In the genomic region with DNA sequence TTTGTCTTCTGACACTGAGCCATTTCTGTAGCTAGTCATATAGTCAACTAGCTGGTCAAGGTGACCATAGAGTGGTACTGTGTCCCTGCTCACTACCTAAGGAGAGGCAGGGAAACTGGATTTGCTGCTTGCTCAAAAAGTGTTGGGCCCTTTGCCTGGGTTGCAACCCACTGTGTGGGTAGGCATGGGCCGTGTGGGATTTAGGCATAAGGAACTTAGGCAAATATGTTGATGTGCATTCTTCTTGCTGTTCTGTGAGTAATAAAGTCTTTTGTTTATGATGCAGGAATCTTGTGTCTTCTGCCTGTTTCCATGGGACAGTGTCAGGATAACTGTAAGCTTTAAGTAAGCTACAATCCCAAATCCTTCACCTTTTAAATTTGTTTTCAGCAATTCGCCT, we compare ENCODE assay signal across 17 cellular contexts. TPM values are rescaled to one million over a fixed set of nuclear protein-coding genes. Genes with fewer than 3 reads are reported as not detected.
DNase-seq lines count a peak whose midpoint lies in the region; ATAC-seq, FAIRE-seq and TF ChIP-seq lines count a peak whose summit lies in the region.
"Had no signal": no experiment of that assay in that cellular context is flagged by ENCODE, and none has a peak within 500 bp of the region (broad histone marks: within the 10 kb centered on the region; RNA-seq: fewer than 3 reads in every experiment).

No MANE protein-coding gene starts in this region.

- H3K9me3 ChIP-seq in H1 (ENCODE audit: insufficient read depth in 2 of 2, low read depth in 1 of 2, low read length in 1 of 2), result no peaks in the 10 kb centered on the region
- H3K9me3 ChIP-seq in PC-9 (ENCODE audit: insufficient read depth, low read depth), result no peaks in the 10 kb centered on the region

- intact Hi-C loops in PC-9 (cut with micrococcal nuclease; ENCODE audit: unreplicated experiment), result no loop called here

- H2AFZ ChIP-seq in GM23338 (peak overlapping the region; percentile 84), H1 (ENCODE audit: low read length) (peak overlapping the region; percentile 78; the same call in 1 of the 2 replicates), PC-9 (no peak overlapping the region)

- TF ChIP-seq EP300 in H1 (IDR thresholded peaks at IDR 0.05; ENCODE audit: borderline replicate concordance in 1 of 2, low read depth in 2 of 2, low read length in 2 of 2), result no peak

- peak; percentile 43 for ATAC-seq in GM23338

- H3K27me3 ChIP-seq in GM23338 (ENCODE audit: insufficient read depth), result no peaks in the 10 kb centered on the region
- H3K27me3 ChIP-seq in HL-60 (ENCODE audit: insufficient read depth, poor library complexity, severe bottlenecking), result no peaks in the 10 kb centered on the region
- no peaks in the 10 kb centered on the region for H3K27me3 ChIP-seq in H1 (replicated peaks in 1 of 4; ENCODE audit: control insufficient read depth in 3 of 4, extremely low read depth in 1 of 4, insufficient read depth in 3 of 4, low read length in 3 of 4)
- no peaks in the 10 kb centered on the region for H3K27me3 ChIP-seq in PC-9 (ENCODE audit: insufficient read depth, low read depth)

- H4K8ac ChIP-seq in H1 (ENCODE audit: extremely low read depth, insufficient read depth, low read length), result no peak overlapping the region

- POLR2A ChIA-PET in H1 (lab: Charles Lee; ENCODE audit: partially characterized antibody), result no interaction called here
- POLR2A ChIA-PET in RWPE1 (lab: Yijun Ruan, JAX; ENCODE audit: low non-redundant PET), result interaction anchor here (0.6 kb wide), 1 partner anchor 168 kb away, joined by 8 read pairs; no protein-coding TSS in a partner anchor
- POLR2A ChIA-PET in PC-9 (lab: Charles Lee; ENCODE audit: unreplicated experiment), result interaction anchor here (0.5 kb wide), 1 partner anchor 28 kb away, joined by 4 read pairs; no protein-coding TSS in a partner anchor

- no peak overlapping the region for H2BK5ac ChIP-seq in H1 (ENCODE audit: low read depth, low read length)

- no peaks in the 10 kb centered on the region for H3K79me2 ChIP-seq in GM23338 (replicated peaks; ENCODE audit: insufficient read depth)
- H3K79me2 ChIP-seq in H1 (ENCODE audit: control insufficient read depth in 1 of 2, insufficient read depth in 2 of 2, low read length in 2 of 2), result no peaks in the 10 kb centered on the region
- H3K79me2 ChIP-seq in PC-9 (ENCODE audit: low read depth), result no peaks in the 10 kb centered on the region

- CTCF ChIA-PET in H1 (lab: Charles Lee; ENCODE audit: partially characterized antibody), result interaction anchor here (1.3 to 2.1 kb wide), 6 partner anchors 22 to 148 kb away, joined by 4 to 9 read pairs (median 4); a partner anchor contains a TSS
- CTCF ChIA-PET in RWPE1 (lab: Yijun Ruan, JAX), result interaction anchor here (0.9 to 1.3 kb wide), 2 partner anchors 22 to 127 kb away, joined by 3 to 7 read pairs; no protein-coding TSS in a partner anchor
- CTCF ChIA-PET in PC-9 (lab: Charles Lee), result no interaction called here

- H4K91ac ChIP-seq in H1 (replicated peaks; ENCODE audit: insufficient read length, low read length), result no peak overlapping the region

- H3K14ac ChIP-seq in H1 (ENCODE audit: insufficient read length), result no peak overlapping the region

- H4K20me1 ChIP-seq in GM23338 (replicated peaks; ENCODE audit: insufficient read depth) (no peaks in the 10 kb centered on the region), H1 (replicated peaks in 1 of 2; ENCODE audit: control insufficient read depth in 1 of 2, insufficient read depth in 2 of 2, low read length in 2 of 2) (no peaks in the 10 kb centered on the region), PC-9 (ENCODE audit: insufficient read depth) (no peaks in the 10 kb centered on the region)

- H2BK20ac ChIP-seq in H1 (ENCODE audit: low read length), result no peak overlapping the region

- no peak for DNase-seq in GM23338 (ENCODE audit: low spot score)
- peak in 1 of 2 experiments; percentile 13 for DNase-seq in HL-60 (ENCODE audit: low read depth in 1 of 2, low spot score in 1 of 2)
- DNase-seq in H1 (ENCODE audit: low read depth in 1 of 2, low spot score in 2 of 2), result no peak
- DNase-seq in RWPE1 (ENCODE audit: low spot score), result no peak
- DNase-seq in hypothalamus (lab: John Stamatoyannopoulos, UW), result no peak
- no peak for DNase-seq in PC-9
- DNase-seq: C1 segment of cervical spinal cord; Calu3; CD4-positive, alpha-beta memory T cell; COR-L47; DMS79; EL; GDM1; GOT3; H7; HCEC 1CT had no signal

- H3K4me1 Mint-ChIP-seq in GM23338, result peaks cover 5% of the 10 kb centered on the region; the same call in 1 of the 3 replicates
- H3K4me1 Mint-ChIP-seq: CD4-positive, alpha-beta memory T cell had no signal

- no peak for TF ChIP-seq POLR2A in H1 (IDR thresholded peaks at IDR 0.05; ENCODE audit: control extremely low read depth in 1 of 2, low read depth in 2 of 2, low read length in 2 of 2)

- H3K4ac ChIP-seq in H1 (replicated peaks; ENCODE audit: insufficient read length, low read depth, low read length), result no peak overlapping the region

- H3K9me2 ChIP-seq in GM23338 (ENCODE audit: insufficient read depth) (no peaks in the 10 kb centered on the region), PC-9 (ENCODE audit: insufficient read depth) (no peaks in the 10 kb centered on the region)

- no peaks in the 10 kb centered on the region for H3F3A ChIP-seq in GM23338 (replicated peaks; ENCODE audit: low read depth)
- H3F3A ChIP-seq in PC-9 (ENCODE audit: insufficient read depth, low read depth), result peaks cover 7% of the 10 kb centered on the region; the same call in 1 of the 2 replicates

- no peak for TF ChIP-seq RAD21 in H1 (IDR thresholded peaks at IDR 0.05 in 1 of 2, conservative IDR thresholded peaks at IDR 0.05 in 1 of 2; ENCODE audit: low read depth in 2 of 2, low read length in 2 of 2)

- no peaks in the 10 kb centered on the region for H3K23me2 ChIP-seq in H1 (ENCODE audit: low read depth, low read length)

- no peak overlapping the region for H3K56ac ChIP-seq in H1 (replicated peaks; ENCODE audit: insufficient read length, low read depth, low read length)

- no peak for FAIRE-seq in H1 (lab: Jason Lieb, UNC)
- FAIRE-seq: GM18507 had no signal

- H4K5ac ChIP-seq in H1 (ENCODE audit: insufficient read length, low read depth, low read length), result no peak overlapping the region

- no peak overlapping the region for H2BK120ac ChIP-seq in H1 (replicated peaks; ENCODE audit: low read depth, low read length)

- no peaks in the 10 kb centered on the region for H3K79me1 ChIP-seq in H1 (ENCODE audit: low read depth, low read length)

- no peaks in the 10 kb centered on the region for H3K36me3 Mint-ChIP-seq in GM23338 (ENCODE audit: low read depth)
- H3K36me3 Mint-ChIP-seq: CD4-positive, alpha-beta memory T cell had no signal

- H3K27ac Mint-ChIP-seq in GM23338, result no peak overlapping the region
- H3K27ac Mint-ChIP-seq: CD4-positive, alpha-beta memory T cell had no signal

- H3K4me3 ChIP-seq in GM23338 (no peak overlapping the region), HL-60 (replicated peaks; ENCODE audit: insufficient read depth, low read length) (no peak overlapping the region), H1 (ENCODE audit: extremely low read depth in 1 of 4, insufficient read depth in 2 of 4, low read depth in 3 of 4, low read length in 4 of 4) (no peak overlapping the region), PC-9 (no peak overlapping the region)

- H3K4me3 Mint-ChIP-seq in GM23338, result no peak overlapping the region
- H3K4me3 Mint-ChIP-seq: CD4-positive, alpha-beta memory T cell had no signal

- no TSS peak for BruUV-seq in PC-9 (replicated peaks; lab: Mats Ljungman, UMichigan)

- H2BK15ac ChIP-seq in H1 (ENCODE audit: low read length), result no peak overlapping the region

- H3K18ac ChIP-seq in H1 (ENCODE audit: extremely low read depth, low read length), result no peak overlapping the region

- no peak overlapping the region for H2AK5ac ChIP-seq in H1 (ENCODE audit: low read depth, low read length)

- no peak overlapping the region for H3K4me2 ChIP-seq in GM23338
- H3K4me2 ChIP-seq in H1 (ENCODE audit: insufficient read depth in 1 of 2, low read depth in 2 of 2, low read length in 2 of 2), result no peak overlapping the region
- no peak overlapping the region for H3K4me2 ChIP-seq in PC-9

- H3K4me1 ChIP-seq in GM23338 (ENCODE audit: insufficient read depth), result no peaks in the 10 kb centered on the region
- H3K4me1 ChIP-seq in H1 (replicated peaks in 1 of 4; ENCODE audit: control insufficient read depth in 3 of 4, insufficient read depth in 4 of 4, low read length in 3 of 4), result no peaks in the 10 kb centered on the region
- peaks cover 18% of the 10 kb centered on the region for H3K4me1 ChIP-seq in PC-9 (replicated peaks; ENCODE audit: insufficient read depth)

- 81% methylated on average over 2 of the region's 2 CpGs; no CpG with 5 or more reads in 1 of the 2 experiments for whole genome bisulfite sequencing in H1 (ENCODE audit: extremely low coverage in 1 of 2, insufficient coverage in 1 of 2, insufficient read length in 1 of 2, insufficient replicate concordance in 2 of 2, low coverage in 1 of 2, low lambda C conversion rate in 2 of 2, missing lambda C conversion rate in 1 of 2), 2 experiments

- H3K36me3 ChIP-seq in GM23338 (ENCODE audit: insufficient read depth) (no peaks in the 10 kb centered on the region), H1 (ENCODE audit: control insufficient read depth in 2 of 4, insufficient read depth in 4 of 4, low read length in 3 of 4) (no peaks in the 10 kb centered on the region), PC-9 (ENCODE audit: low read depth) (no peaks in the 10 kb centered on the region)

- H2BK12ac ChIP-seq in H1 (ENCODE audit: low read depth, low read length), result no peak overlapping the region

- no peaks in the 10 kb centered on the region for H3K9me3 Mint-ChIP-seq in GM23338

- TF ChIP-seq CTCF in GM23338 (conservative IDR thresholded peaks at IDR 0.05; ENCODE audit: low read depth in 2 of 2) (no peak), HL-60 (IDR thresholded peaks at IDR 0.05; ENCODE audit: insufficient read depth, low read length) (no peak), H1 (IDR thresholded peaks at IDR 0.05; ENCODE audit: control extremely low read depth in 1 of 3, insufficient read depth in 1 of 3, low read depth in 1 of 3, low read length in 3 of 3) (no peak), RWPE1 (conservative IDR thresholded peaks at IDR 0.05; ENCODE audit: low read depth) (no peak), PC-9 (conservative IDR thresholded peaks at IDR 0.05) (no peak)

- peaks cover 1% of the 10 kb centered on the region for H3K27me3 Mint-ChIP-seq in GM23338 (ENCODE audit: insufficient read depth, low read depth, poor library complexity)

- H3K27ac ChIP-seq in GM23338 (ENCODE audit: low read depth) (no peak overlapping the region), HL-60 (replicated peaks) (peak overlapping the region; percentile 40), H1 (ENCODE audit: low read depth, low read length) (no peak overlapping the region), RWPE1 (no peak overlapping the region), PC-9 (no peak overlapping the region)

- no peak overlapping the region for H3K9ac ChIP-seq in H1 (replicated peaks in 1 of 4; ENCODE audit: extremely low read depth in 1 of 4, low read depth in 3 of 4, low read length in 3 of 4)

- H3K23ac ChIP-seq in H1 (ENCODE audit: insufficient read length), result no peak overlapping the region

RNA-seq across cellular contexts. Expression of a gene that starts 23.1 kb away (rescaled TPM):
- total RNA-seq in GM23338 (2014; rRNA removed; shearing (Covaris generic)), result 28.3 and 29.7 TPM in 2 replicates
- polyA plus RNA-seq in GM23338 (2016; fragmentation: Nextera tagmentation; extraction: Ambion mirVana) (27.3 and 32.4 TPM in 2 replicates), H1 (2011; rRNA removed) (39.8 and 49.2 TPM in 2 replicates)
- total RNA-seq in H1 (2021; fragmentation: NEBNext Ultra II Directional; extraction: Animal tissue kit (Norgen Biotek cat#: 25700)), result 31.9 and 34.7 TPM in 2 replicates
- polyA plus RNA-seq in H1 (2011; cell fraction: cytosol; rRNA removed), result 26.2 TPM
- 47.1 TPM for polyA plus RNA-seq in H1 (2011; cell fraction: nucleus; rRNA removed)
- 29.5 to 32.9 TPM (median 30.6 TPM) in 4 replicates for polyA plus RNA-seq in H1 (2012, experiment 1 of 2)
- 23.6 TPM for polyA plus RNA-seq in H1 (2012, experiment 2 of 2)
- polyA plus RNA-seq in H1 (2013, experiment 1 of 2), result 40.7 TPM
- 47.1 TPM for polyA plus RNA-seq in H1 (2013, experiment 2 of 2)
- 48.0 and 52.6 TPM in 2 replicates for polyA minus RNA-seq in H1 (2011; rRNA and poly(A)+ RNA removed)
- polyA minus RNA-seq in H1 (2011; cell fraction: cytosol; rRNA and poly(A)+ RNA removed), result 28.0 TPM
- 44.7 TPM for polyA minus RNA-seq in H1 (2011; cell fraction: nucleus; rRNA and poly(A)+ RNA removed)
- total RNA-seq in PC-9 (2021), result 18.1 and 19.8 TPM in 2 replicates

RNA-seq across cellular contexts. Expression of a gene that starts 39.1 kb away (rescaled TPM):
- 2.0 and 2.3 TPM in 2 replicates for total RNA-seq in GM23338 (2014; rRNA removed; shearing (Covaris generic))
- polyA plus RNA-seq in GM23338 (2016; fragmentation: Nextera tagmentation; extraction: Ambion mirVana) (2.5 and 3.6 TPM in 2 replicates), H1 (2011; rRNA removed) (1.1 and 2.5 TPM in 2 replicates)
- 2.2 and 2.9 TPM in 2 replicates for total RNA-seq in H1 (2021; fragmentation: NEBNext Ultra II Directional; extraction: Animal tissue kit (Norgen Biotek cat#: 25700))
- 1.9 TPM for polyA plus RNA-seq in H1 (2011; cell fraction: cytosol; rRNA removed)
- 3.0 TPM for polyA plus RNA-seq in H1 (2011; cell fraction: nucleus; rRNA removed)
- 3.9 to 6.0 TPM (median 4.8 TPM) in 4 replicates for polyA plus RNA-seq in H1 (2012, experiment 1 of 2)
- polyA plus RNA-seq in H1 (2012, experiment 2 of 2), result 0.52 TPM
- 1.6 TPM for polyA plus RNA-seq in H1 (2013, experiment 1 of 2)
- 1.8 TPM for polyA plus RNA-seq in H1 (2013, experiment 2 of 2)
- 4.5 and 8.1 TPM in 2 replicates for polyA minus RNA-seq in H1 (2011; rRNA and poly(A)+ RNA removed)
- polyA minus RNA-seq in H1 (2011; cell fraction: cytosol; rRNA and poly(A)+ RNA removed), result 1.8 TPM
- 13.2 TPM for polyA minus RNA-seq in H1 (2011; cell fraction: nucleus; rRNA and poly(A)+ RNA removed)
- not detected in 2 replicates for total RNA-seq in PC-9 (2021)
